In genomic region chr14:21101802-21102413, GRCh38 we compare ENCODE assay signal across 12 cellular contexts. TPM values are rescaled to one million over a fixed set of nuclear protein-coding genes. Genes with fewer than 3 reads are reported as not detected.
A peak's percentile ranks its signal among the peaks of the same experiment; 100 is the strongest.
DNase-seq lines count a peak whose midpoint lies in the region; ATAC-seq, FAIRE-seq and TF ChIP-seq lines count a peak whose summit lies in the region.
"Had no signal": no experiment of that assay in that cellular context is flagged by ENCODE, and none has a peak within 500 bp of the region (broad histone marks: within the 10 kb centered on the region; RNA-seq: fewer than 3 reads in every experiment).

No MANE protein-coding gene starts in this region.

- H3K27ac Mint-ChIP-seq in activated CD4-positive, alpha-beta T cell treated with anti-CD3 and anti-CD28 coated beads, Interleukin-2, amount 10 ng/mL, durations not matched to agents 24 days and 14 days: peak overlapping the region; percentile 82

- no peak overlapping the region for H3K4me3 ChIP-seq in Panc1 (ENCODE audit: low read depth in 2 of 2, low read length in 2 of 2)
- peak overlapping the region in 1 of 4 experiments; percentile 78; a peak in 2 of 8 replicates for H3K4me3 ChIP-seq in H1 (ENCODE audit: extremely low read depth in 1 of 4, insufficient read depth in 2 of 4, low read depth in 3 of 4, low read length in 4 of 4)
- H3K4me3 ChIP-seq in parathyroid adenoma (ENCODE audit: low read depth, low read length): no peak overlapping the region
- H3K4me3 ChIP-seq in ovary: no peak overlapping the region

- CTCF ChIA-PET in Panc1 (lab: Charles Lee): no interaction called here
- CTCF ChIA-PET in H1 (lab: Charles Lee; ENCODE audit: partially characterized antibody): interaction anchor here (1.2 to 11.0 kb wide), 11 partner anchors 8 to 100 kb away, joined by 3 to 239 read pairs (median 27); partner anchors contain the start of gene ARHGEF40

- no peaks in the 10 kb centered on the region for H3K9me3 ChIP-seq in Panc1 (ENCODE audit: control insufficient read depth, insufficient read depth, low read depth, low read length)
- H3K9me3 ChIP-seq in H1 (ENCODE audit: insufficient read depth in 2 of 2, low read depth in 1 of 2, low read length in 1 of 2): no peaks in the 10 kb centered on the region
- no peaks in the 10 kb centered on the region for H3K9me3 ChIP-seq in parathyroid adenoma (ENCODE audit: control insufficient read depth, low read length)
- no peaks in the 10 kb centered on the region for H3K9me3 ChIP-seq in ovary

- no peak overlapping the region for H3K4ac ChIP-seq in H1 (replicated peaks; ENCODE audit: insufficient read length, low read depth, low read length)

- 0 out of 2 replicates have a peak overlapping the region, but pooled peaks have one; percentile 35 for H2BK5ac ChIP-seq in H1 (ENCODE audit: low read depth, low read length)

- no peak overlapping the region for H4K5ac ChIP-seq in H1 (ENCODE audit: insufficient read length, low read depth, low read length)

- no peak overlapping the region; the same call in 1 of the 2 replicates for H4K8ac ChIP-seq in H1 (ENCODE audit: extremely low read depth, insufficient read depth, low read length)

- TF ChIP-seq EP300 in H1 (IDR thresholded peaks at IDR 0.05; ENCODE audit: borderline replicate concordance in 1 of 2, low read depth in 2 of 2, low read length in 2 of 2) (no peak), ovary (IDR thresholded peaks at IDR 0.05) (no peak)

- no peaks in the 10 kb centered on the region for H3K9me3 Mint-ChIP-seq in activated CD4-positive, alpha-beta T cell treated with anti-CD3 and anti-CD28 coated beads, Interleukin-2, amount 10 ng/mL, durations not matched to agents 24 days and 14 days

- H3K23me2 ChIP-seq in H1 (ENCODE audit: low read depth, low read length): peaks cover 13% of the 10 kb centered on the region

- TF ChIP-seq RAD21 in H1 (IDR thresholded peaks at IDR 0.05 in 1 of 2, conservative IDR thresholded peaks at IDR 0.05 in 1 of 2; ENCODE audit: low read depth in 2 of 2, low read length in 2 of 2): no peak

- no peak overlapping the region for H3K23ac ChIP-seq in H1 (ENCODE audit: insufficient read length)

- H2BK15ac ChIP-seq in H1 (ENCODE audit: low read length): peak overlapping the region; percentile 10; the same call in 1 of the 2 replicates

- BruUV-seq in Panc1 (replicated peaks; lab: Mats Ljungman, UMichigan): no TSS peak

- H3K4me2 ChIP-seq in H1 (ENCODE audit: insufficient read depth in 1 of 2, low read depth in 2 of 2, low read length in 2 of 2): peak overlapping the region; percentile 83 to 90
- no peak overlapping the region for H3K4me2 ChIP-seq in parathyroid adenoma (ENCODE audit: low read length)

- H3K36me3 ChIP-seq in Panc1 (ENCODE audit: control insufficient read depth, insufficient read depth, low read length): no peaks in the 10 kb centered on the region
- H3K36me3 ChIP-seq in H1 (ENCODE audit: control insufficient read depth in 2 of 4, insufficient read depth in 4 of 4, low read length in 3 of 4): no peaks in the 10 kb centered on the region
- H3K36me3 ChIP-seq in parathyroid adenoma (ENCODE audit: control insufficient read depth, insufficient read depth, low read length): no peaks in the 10 kb centered on the region
- no peaks in the 10 kb centered on the region for H3K36me3 ChIP-seq in ovary

- no peak overlapping the region for H2AK5ac ChIP-seq in H1 (ENCODE audit: low read depth, low read length)

- no peaks in the 10 kb centered on the region for H3K79me1 ChIP-seq in H1 (ENCODE audit: low read depth, low read length)

- no peaks in the 10 kb centered on the region for H3K36me3 Mint-ChIP-seq in activated CD4-positive, alpha-beta T cell treated with anti-CD3 and anti-CD28 coated beads, Interleukin-2, amount 10 ng/mL, durations not matched to agents 24 days and 14 days (ENCODE audit: low read depth)

- no peak for ATAC-seq in Panc1
- ATAC-seq in HG02981 (IDR thresholded peaks at IDR 0.05; ENCODE audit: unreplicated experiment): no peak
- ATAC-seq: sciatic nerve had no signal

- H3K27ac ChIP-seq in Panc1 (ENCODE audit: low read length) (peak overlapping the region; percentile 39; the same call in 1 of the 2 replicates), H1 (ENCODE audit: low read depth, low read length) (no peak overlapping the region), parathyroid adenoma (peak overlapping the region; percentile 97), ovary (no peak overlapping the region)

- POLR2A ChIA-PET in Panc1 (lab: Charles Lee) (no interaction called here), H1 (lab: Charles Lee; ENCODE audit: partially characterized antibody) (interaction anchor here (1.1 to 7.2 kb wide), 5 partner anchors 8 to 77 kb away, joined by 3 to 121 read pairs (median 64); partner anchors contain the start of genes ARHGEF40 and NDRG2)

- H2BK20ac ChIP-seq in H1 (ENCODE audit: low read length): no peak overlapping the region

- in situ Hi-C loops in Panc1 (cut with HindIII; ENCODE audit: low pct_unique_long_range_greater_than_20kb, low sequenced_read_pairs): no loop called here

- H2AFZ ChIP-seq in H1 (ENCODE audit: low read length): no peak overlapping the region
- no peak overlapping the region for H2AFZ ChIP-seq in parathyroid adenoma

- intact Hi-C loops in activated CD4-positive, alpha-beta T cell treated with anti-CD3 and anti-CD28 coated beads, Interleukin-2, amount 10 ng/mL, durations not matched to agents 24 days and 14 days (cut with micrococcal nuclease): loop anchor here (2.0 to 10.0 kb wide), 6 partner anchors 167 to 760 kb away; partner anchors contain the start of genes CHD8, HNRNPC, PARP2 and RNASE4
- intact Hi-C loops in Panc1 (cut with micrococcal nuclease; ENCODE audit: unreplicated experiment): no loop called here
- intact Hi-C loops in ovary (cut with DNase I): loop anchor here (5.0 to 10.0 kb wide), 5 partner anchors 35 to 417 kb away; partner anchors contain the start of genes ANG (in 1 of the 4), HNRNPC (in 1 of the 4) and RNASE4 (in 1 of the 4)

- H4K91ac ChIP-seq in H1 (replicated peaks; ENCODE audit: insufficient read length, low read length): peak overlapping the region; percentile 67

- no peaks in the 10 kb centered on the region for H3K27me3 ChIP-seq in Panc1 (ENCODE audit: control insufficient read depth, insufficient read depth, low read length)
- no peaks in the 10 kb centered on the region for H3K27me3 ChIP-seq in H1 (replicated peaks in 1 of 4; ENCODE audit: control insufficient read depth in 3 of 4, extremely low read depth in 1 of 4, insufficient read depth in 3 of 4, low read length in 3 of 4)
- no peaks in the 10 kb centered on the region for H3K27me3 ChIP-seq in parathyroid adenoma (ENCODE audit: control insufficient read depth, insufficient read depth, low read length)
- H3K27me3 ChIP-seq in ovary: no peaks in the 10 kb centered on the region

- H3K79me2 ChIP-seq in H1 (ENCODE audit: control insufficient read depth in 1 of 2, insufficient read depth in 2 of 2, low read length in 2 of 2) (peaks cover 0 to 39% of the 10 kb centered on the region in 2 experiments), parathyroid adenoma (peaks cover 21% of the 10 kb centered on the region)

- DNase-seq in activated CD4-positive, alpha-beta T cell treated with anti-CD3 and anti-CD28 coated beads, Interleukin-2, amount 10 ng/mL, durations not matched to agents 24 days and 14 days: peak; percentile 63
- no peak for DNase-seq in activated CD4-positive, alpha-beta T cell treated with anti-CD3 and anti-CD28 coated beads, Interleukin-2, amount 50 U/mL, for 1 hour
- DNase-seq in Panc1 (ENCODE audit: low read depth, low spot score): no peak
- no peak for DNase-seq in H1 (ENCODE audit: low read depth in 1 of 2, low spot score in 2 of 2)
- DNase-seq in NCI-H1694 treated with DMSO at 0.1 percent for 48 hours (lab: John Stamatoyannopoulos, UW): no peak
- DNase-seq in ovary: no peak

- no peak overlapping the region for H3K56ac ChIP-seq in H1 (replicated peaks; ENCODE audit: insufficient read length, low read depth, low read length)

- H3K9ac ChIP-seq in H1 (replicated peaks in 1 of 4; ENCODE audit: extremely low read depth in 1 of 4, low read depth in 3 of 4, low read length in 3 of 4) (no peak overlapping the region), parathyroid adenoma (no peak overlapping the region)

- FAIRE-seq in H1 (lab: Jason Lieb, UNC): no peak
- FAIRE-seq: colon had no signal

- peak overlapping the region; percentile 93 for H3K4me3 Mint-ChIP-seq in activated CD4-positive, alpha-beta T cell treated with anti-CD3 and anti-CD28 coated beads, Interleukin-2, amount 10 ng/mL, durations not matched to agents 24 days and 14 days

- H2BK120ac ChIP-seq in H1 (replicated peaks; ENCODE audit: low read depth, low read length): peak overlapping the region; percentile 34

- WGBS in H1 (ENCODE audit: extremely low coverage in 1 of 2, insufficient coverage in 1 of 2, insufficient read length in 1 of 2, insufficient replicate concordance in 2 of 2, low coverage in 1 of 2, low lambda C conversion rate in 2 of 2, missing lambda C conversion rate in 1 of 2), 2 experiments: 83% methylated on average over 8 of the region's 8 CpGs; no CpG with 5 or more reads in 1 of the 2 experiments
- WGBS in ovary, 3 donors: 84 to 91% (median 88%) methylated on average over 8 of the region's 8 CpGs

- peaks cover 15% of the 10 kb centered on the region for H3K27me3 Mint-ChIP-seq in activated CD4-positive, alpha-beta T cell treated with anti-CD3 and anti-CD28 coated beads, Interleukin-2, amount 10 ng/mL, durations not matched to agents 24 days and 14 days

- H3K18ac ChIP-seq in H1 (ENCODE audit: extremely low read depth, low read length): no peak overlapping the region; the same call in 1 of the 2 replicates

- no peak for TF ChIP-seq CTCF in Panc1 (IDR thresholded peaks at IDR 0.05)
- no peak for TF ChIP-seq CTCF in H1 (IDR thresholded peaks at IDR 0.05; ENCODE audit: control extremely low read depth in 1 of 3, insufficient read depth in 1 of 3, low read depth in 1 of 3, low read length in 3 of 3)
- no peak for TF ChIP-seq CTCF in parathyroid adenoma (IDR thresholded peaks at IDR 0.05)
- no peak for TF ChIP-seq CTCF in ovary (IDR thresholded peaks at IDR 0.05)

- no peak overlapping the region for H3K14ac ChIP-seq in H1 (ENCODE audit: insufficient read length)

- peak overlapping the region; percentile 20; the same call in 1 of the 2 replicates for H2BK12ac ChIP-seq in H1 (ENCODE audit: low read depth, low read length)

- TF ChIP-seq POLR2A in H1 (IDR thresholded peaks at IDR 0.05; ENCODE audit: control extremely low read depth in 1 of 2, low read depth in 2 of 2, low read length in 2 of 2): no peak
- TF ChIP-seq POLR2A in ovary (IDR thresholded peaks at IDR 0.05): no peak

- H4K20me1 ChIP-seq in H1 (replicated peaks in 1 of 2; ENCODE audit: control insufficient read depth in 1 of 2, insufficient read depth in 2 of 2, low read length in 2 of 2): no peaks in the 10 kb centered on the region

- H3K4me1 ChIP-seq in Panc1 (ENCODE audit: control insufficient read depth, insufficient read depth, low read length) (peaks cover 17% of the 10 kb centered on the region), H1 (replicated peaks in 1 of 4; ENCODE audit: control insufficient read depth in 3 of 4, insufficient read depth in 4 of 4, low read length in 3 of 4) (peaks cover 2 to 23% (median 5%) of the 10 kb centered on the region in 4 experiments; a peak in 6 of 7 replicates), parathyroid adenoma (peaks cover 51% of the 10 kb centered on the region), ovary (ENCODE audit: insufficient read depth) (peaks cover 4% of the 10 kb centered on the region)

- peaks cover 37% of the 10 kb centered on the region for H3K4me1 Mint-ChIP-seq in activated CD4-positive, alpha-beta T cell treated with anti-CD3 and anti-CD28 coated beads, Interleukin-2, amount 10 ng/mL, durations not matched to agents 24 days and 14 days

RNA-seq across cellular contexts. Expression of gene TMEM253, which starts 1.0 kb away (rescaled TPM):
- not detected in 2 replicates for total RNA-seq in activated CD4-positive, alpha-beta T cell treated with anti-CD3 and anti-CD28 coated beads, Interleukin-2, amount 10 ng/mL, durations not matched to agents 24 days and 14 days
- total RNA-seq in Panc1 (2021; ENCODE audit: unreplicated experiment) (0.33 TPM), ovary (1 to 10 TPM in 2 of 7 donors, under 1 TPM in 5; 0.24 to 1.3 (median 0.56) TPM)
- 0.76 TPM for polyA plus RNA-seq in Panc1 (2012; ENCODE audit: insufficient read length)
- 1.3 and 1.9 TPM in 2 replicates for total RNA-seq in H1 (2021; fragmentation: NEBNext Ultra II Directional; extraction: Animal tissue kit (Norgen Biotek cat#: 25700))
- polyA plus RNA-seq in H1 (2011; rRNA removed) (1.9 and 2.2 TPM in 2 replicates), ovary (under 1 TPM; 0.40 to 0.98 TPM)
- polyA plus RNA-seq in H1 (2011; cell fraction: cytosol; rRNA removed): 2.2 TPM
- polyA plus RNA-seq in H1 (2011; cell fraction: nucleus; rRNA removed): 3.2 TPM
- 1.9 to 3.0 TPM (median 2.2 TPM) in 4 replicates for polyA plus RNA-seq in H1 (2012, experiment 1 of 2)
- 1.8 TPM for polyA plus RNA-seq in H1 (2012, experiment 2 of 2)
- 1.6 TPM for polyA plus RNA-seq in H1 (2013, experiment 1 of 2)
- 1.5 TPM for polyA plus RNA-seq in H1 (2013, experiment 2 of 2)
- polyA minus RNA-seq in H1 (2011; rRNA and poly(A)+ RNA removed): 0.85 and 2.2 TPM in 2 replicates
- polyA minus RNA-seq in H1 (2011; cell fraction: cytosol; rRNA and poly(A)+ RNA removed): 2.5 TPM
- 2.1 TPM for polyA minus RNA-seq in H1 (2011; cell fraction: nucleus; rRNA and poly(A)+ RNA removed)
- total RNA-seq: glomerular endothelial cell; T-helper 1 cell treated with Interleukin-12 subunit alpha and Interleukin-12 subunit beta and Interleukin-4 antibody, amounts not matched to agents 30 ng/mL and 1 ng/mL, for 36 hours had no signal

RNA-seq across cellular contexts. Expression of gene ZNF219, which starts 3.5 kb away (rescaled TPM):
- total RNA-seq in activated CD4-positive, alpha-beta T cell treated with anti-CD3 and anti-CD28 coated beads, Interleukin-2, amount 10 ng/mL, durations not matched to agents 24 days and 14 days: 6.5 and 8.3 TPM in 2 replicates
- 19.9 TPM for total RNA-seq in Panc1 (2021; ENCODE audit: unreplicated experiment)
- 21.1 TPM for polyA plus RNA-seq in Panc1 (2012; ENCODE audit: insufficient read length)
- 108 and 113 TPM in 2 replicates for total RNA-seq in H1 (2021; fragmentation: NEBNext Ultra II Directional; extraction: Animal tissue kit (Norgen Biotek cat#: 25700))
- 160 and 310 TPM in 2 replicates for polyA plus RNA-seq in H1 (2011; rRNA removed)
- polyA plus RNA-seq in H1 (2011; cell fraction: cytosol; rRNA removed): 158 TPM
- 334 TPM for polyA plus RNA-seq in H1 (2011; cell fraction: nucleus; rRNA removed)
- 67.0 to 90.6 TPM (median 84.5 TPM) in 4 replicates for polyA plus RNA-seq in H1 (2012, experiment 1 of 2)
- 82.6 TPM for polyA plus RNA-seq in H1 (2012, experiment 2 of 2)
- 76.2 TPM for polyA plus RNA-seq in H1 (2013, experiment 1 of 2)
- polyA plus RNA-seq in H1 (2013, experiment 2 of 2): 67.2 TPM
- 26.2 and 43.7 TPM in 2 replicates for polyA minus RNA-seq in H1 (2011; rRNA and poly(A)+ RNA removed)
- 73.0 TPM for polyA minus RNA-seq in H1 (2011; cell fraction: cytosol; rRNA and poly(A)+ RNA removed)
- polyA minus RNA-seq in H1 (2011; cell fraction: nucleus; rRNA and poly(A)+ RNA removed): 124 TPM
- 10 to 100 TPM; 27.7 to 60.9 (median 33.4) TPM for total RNA-seq in ovary
- 10 to 100 TPM in 1 of 2 donors, 1 to 10 TPM in 1; 4.8 to 31.0 TPM for polyA plus RNA-seq in ovary

RNA-seq across cellular contexts. Expression of gene ARHGEF40, which starts 31.8 kb away (rescaled TPM):
- not detected in 2 replicates for total RNA-seq in activated CD4-positive, alpha-beta T cell treated with anti-CD3 and anti-CD28 coated beads, Interleukin-2, amount 10 ng/mL, durations not matched to agents 24 days and 14 days
- total RNA-seq in Panc1 (2021; ENCODE audit: unreplicated experiment) (11.1 TPM), ovary (10 to 100 TPM; 31.0 to 98.3 (median 66.1) TPM)
- 8.2 TPM for polyA plus RNA-seq in Panc1 (2012; ENCODE audit: insufficient read length)
- total RNA-seq in H1 (2021; fragmentation: NEBNext Ultra II Directional; extraction: Animal tissue kit (Norgen Biotek cat#: 25700)): 49.5 and 53.1 TPM in 2 replicates
- polyA plus RNA-seq in H1 (2011; rRNA removed) (99.6 and 101 TPM in 2 replicates), ovary (10 to 100 TPM; 29.8 to 34.3 TPM)
- polyA plus RNA-seq in H1 (2011; cell fraction: cytosol; rRNA removed): 59.7 TPM
- 228 TPM for polyA plus RNA-seq in H1 (2011; cell fraction: nucleus; rRNA removed)
- polyA plus RNA-seq in H1 (2012, experiment 1 of 2): 38.9 to 57.5 TPM (median 53.8 TPM) in 4 replicates
- 42.3 TPM for polyA plus RNA-seq in H1 (2012, experiment 2 of 2)
- 27.6 TPM for polyA plus RNA-seq in H1 (2013, experiment 1 of 2)
- 24.6 TPM for polyA plus RNA-seq in H1 (2013, experiment 2 of 2)
- 61.6 and 73.8 TPM in 2 replicates for polyA minus RNA-seq in H1 (2011; rRNA and poly(A)+ RNA removed)
- 34.4 TPM for polyA minus RNA-seq in H1 (2011; cell fraction: cytosol; rRNA and poly(A)+ RNA removed)
- polyA minus RNA-seq in H1 (2011; cell fraction: nucleus; rRNA and poly(A)+ RNA removed): 54.1 TPM
- total RNA-seq: T-helper 1 cell treated with Interleukin-12 subunit alpha and Interleukin-12 subunit beta and Interleukin-4 antibody, amounts not matched to agents 30 ng/mL and 1 ng/mL, for 36 hours had no signal

RNA-seq across cellular contexts. Expression of gene RNASE8, which starts 44.3 kb away (rescaled TPM):
- not detected in 2 replicates for total RNA-seq in activated CD4-positive, alpha-beta T cell treated with anti-CD3 and anti-CD28 coated beads, Interleukin-2, amount 10 ng/mL, durations not matched to agents 24 days and 14 days
- total RNA-seq in Panc1 (2021; ENCODE audit: unreplicated experiment) (not detected), ovary (not detected)
- not detected for polyA plus RNA-seq in Panc1 (2012; ENCODE audit: insufficient read length)
- not detected in 2 replicates for total RNA-seq in H1 (2021; fragmentation: NEBNext Ultra II Directional; extraction: Animal tissue kit (Norgen Biotek cat#: 25700))
- polyA plus RNA-seq in H1 (2011; rRNA removed) (not detected in 2 replicates), ovary (not detected)
- polyA plus RNA-seq in H1 (2011; cell fraction: cytosol; rRNA removed): not detected
- polyA plus RNA-seq in H1 (2011; cell fraction: nucleus; rRNA removed): not detected
- polyA plus RNA-seq in H1 (2012, experiment 1 of 2): not detected in 4 replicates
- polyA plus RNA-seq in H1 (2012, experiment 2 of 2): not detected
- not detected for polyA plus RNA-seq in H1 (2013, experiment 1 of 2)
- not detected for polyA plus RNA-seq in H1 (2013, experiment 2 of 2)
- polyA minus RNA-seq in H1 (2011; rRNA and poly(A)+ RNA removed): not detected in 2 replicates
- not detected for polyA minus RNA-seq in H1 (2011; cell fraction: cytosol; rRNA and poly(A)+ RNA removed)
- not detected for polyA minus RNA-seq in H1 (2011; cell fraction: nucleus; rRNA and poly(A)+ RNA removed)
- total RNA-seq: glomerular endothelial cell; sciatic nerve; T-helper 1 cell treated with Interleukin-12 subunit alpha and Interleukin-12 subunit beta and Interleukin-4 antibody, amounts not matched to agents 30 ng/mL and 1 ng/mL, for 36 hours had no signal

RNA-seq across cellular contexts. Expression of gene OR5AU1, which starts 54.0 kb away (rescaled TPM):
- not detected in 2 replicates for total RNA-seq in activated CD4-positive, alpha-beta T cell treated with anti-CD3 and anti-CD28 coated beads, Interleukin-2, amount 10 ng/mL, durations not matched to agents 24 days and 14 days
- total RNA-seq in Panc1 (2021; ENCODE audit: unreplicated experiment): not detected
- polyA plus RNA-seq in Panc1 (2012; ENCODE audit: insufficient read length): not detected
- total RNA-seq in H1 (2021; fragmentation: NEBNext Ultra II Directional; extraction: Animal tissue kit (Norgen Biotek cat#: 25700)): not detected in 2 replicates
- polyA plus RNA-seq in H1 (2011; rRNA removed): not detected in 2 replicates
- polyA plus RNA-seq in H1 (2011; cell fraction: cytosol; rRNA removed): not detected
- not detected for polyA plus RNA-seq in H1 (2011; cell fraction: nucleus; rRNA removed)
- polyA plus RNA-seq in H1 (2012, experiment 1 of 2): not detected in 4 replicates
- polyA plus RNA-seq in H1 (2012, experiment 2 of 2): not detected
- polyA plus RNA-seq in H1 (2013, experiment 1 of 2): not detected
- not detected for polyA plus RNA-seq in H1 (2013, experiment 2 of 2)
- polyA minus RNA-seq in H1 (2011; rRNA and poly(A)+ RNA removed): not detected in 2 replicates
- polyA minus RNA-seq in H1 (2011; cell fraction: cytosol; rRNA and poly(A)+ RNA removed): not detected
- not detected for polyA minus RNA-seq in H1 (2011; cell fraction: nucleus; rRNA and poly(A)+ RNA removed)
- total RNA-seq in ovary: not detected
- not detected for polyA plus RNA-seq in ovary
- total RNA-seq: glomerular endothelial cell; sciatic nerve; T-helper 1 cell treated with Interleukin-12 subunit alpha and Interleukin-12 subunit beta and Interleukin-4 antibody, amounts not matched to agents 30 ng/mL and 1 ng/mL, for 36 hours had no signal

Comparison
In these comparisons a context has a peak if more than half of its experiments do, and no peak if none do; other contexts are left out.
1. H3K27ac ChIP-seq: peak in Panc1 (single experiment) and parathyroid adenoma (single experiment); none in H1 (single experiment) and ovary (0 of 2).
2. RNA of gene ARHGEF40, which starts 31.8 kb away (total RNA-seq): 31.0 to 98.3 TPM in ovary, 49.5 to 53.1 TPM in H1 and 11.1 TPM in Panc1 (single experiment); not detected in activated CD4-positive, alpha-beta T cell treated with anti-CD3 and anti-CD28 coated beads, Interleukin-2, amount 10 ng/mL, durations not matched to agents 24 days and 14 days; every median in the first group is over 10 times any median in the second.